In genomic region chr22:23847991-23848864, GRCh38 we compare ENCODE assay signal across 18 cellular contexts. TPM values are rescaled to one million over a fixed set of nuclear protein-coding genes. Genes with fewer than 3 reads are reported as not detected.
DNase-seq lines count a peak whose midpoint lies in the region; ATAC-seq and TF ChIP-seq lines count a peak whose summit lies in the region.
"Had no signal": no experiment of that assay in that cellular context is flagged by ENCODE, and none has a peak within 500 bp of the region (broad histone marks: within the 10 kb centered on the region; RNA-seq: fewer than 3 reads in every experiment).

No MANE protein-coding gene starts in this region.

- 81 to 82% methylated on average over 24 of the region's 24 CpGs for WGBS in heart right ventricle, 2 donors

- H3K9me3 Mint-ChIP-seq in stimulated activated memory B cell treated with anti-CD40 and anti-IgM and Interleukin-4, amounts not matched to agents 10 μg/mL and 1 μg/mL and 100 μg/mL, for 72 hours: no peaks in the 10 kb centered on the region
- H3K9me3 Mint-ChIP-seq: activated naive CD8-positive, alpha-beta T cell treated with anti-CD3 and anti-CD28 coated beads, Interleukin-2, amount 10 ng/mL, durations not matched to agents 7 days and 5 days; dendritic cell treated with granulocyte-macrophage colony-stimulating factor and Interleukin-4, amounts not matched to agents 40 ng/mL and 50 ng/mL, for 4 days; immature natural killer cell; stimulated activated effector memory CD8-positive, alpha-beta T cell treated with anti-CD3 and anti-CD28 coated beads, Interleukin-12 subunit alpha, Interleukin-12 subunit beta, amount 100 ng/mL, for 72 hours had no signal

- no peak overlapping the region for H2AFZ ChIP-seq in OCI-LY7 (ENCODE audit: low read length)

- H3K4me3 ChIP-seq in heart right ventricle (no peak overlapping the region), OCI-LY7 (ENCODE audit: low read depth, low read length, poor library complexity, severe bottlenecking) (peak overlapping the region; percentile 48)
- H3K4me3 ChIP-seq: thyroid gland had no signal

- H3K27me3 ChIP-seq in heart right ventricle: peaks cover 0 to 9% (median 0%) of the 10 kb centered on the region in 7 donors
- H3K27me3 ChIP-seq: breast epithelium, thyroid gland had no signal

- CTCF ChIA-PET in OCI-LY7 (lab: Charles Lee; ENCODE audit: unreplicated experiment): interaction anchor here (0.6 to 2.1 kb wide), 2 partner anchors 79 to 318 kb away, joined by 4 to 7 read pairs; no protein-coding TSS in a partner anchor

- intact Hi-C loops in Right ventricle myocardium superior (cut with DNase I): loop anchor here (5.0 kb wide), 2 partner anchors 81 to 306 kb away; partner anchors contain the start of gene CHCHD10
- intact Hi-C loops in heart right ventricle (cut with DNase I): loop anchor here (2.0 to 10.0 kb wide), 7 partner anchors 76 to 311 kb away; partner anchors contain the start of genes CHCHD10 (in 7 of the 10), DRICH1 (in 1 of the 10) and MMP11 (in 1 of the 10)
- intact Hi-C loops in OCI-LY7 (cut with micrococcal nuclease; ENCODE audit: unreplicated experiment): loop anchor here (1.0 to 5.0 kb wide), 5 partner anchors 47 to 307 kb away; partner anchors contain the start of genes VPREB3 and ZNF70

- H3K27ac Mint-ChIP-seq in stimulated activated memory B cell treated with anti-CD40 and anti-IgM and Interleukin-4, amounts not matched to agents 10 μg/mL and 1 μg/mL and 100 μg/mL, for 72 hours: peak overlapping the region; percentile 76
- H3K27ac Mint-ChIP-seq: activated naive CD8-positive, alpha-beta T cell treated with anti-CD3 and anti-CD28 coated beads, Interleukin-2, amount 10 ng/mL, durations not matched to agents 7 days and 5 days; dendritic cell treated with granulocyte-macrophage colony-stimulating factor and Interleukin-4, amounts not matched to agents 40 ng/mL and 50 ng/mL, for 4 days; immature natural killer cell; stimulated activated effector memory CD8-positive, alpha-beta T cell treated with anti-CD3 and anti-CD28 coated beads, Interleukin-12 subunit alpha, Interleukin-12 subunit beta, amount 100 ng/mL, for 72 hours had no signal

- peak overlapping the region; percentile 18 for H3K4me3 Mint-ChIP-seq in stimulated activated memory B cell treated with anti-CD40 and anti-IgM and Interleukin-4, amounts not matched to agents 10 μg/mL and 1 μg/mL and 100 μg/mL, for 72 hours
- H3K4me3 Mint-ChIP-seq: activated naive CD8-positive, alpha-beta T cell treated with anti-CD3 and anti-CD28 coated beads, Interleukin-2, amount 10 ng/mL, durations not matched to agents 7 days and 5 days; dendritic cell treated with granulocyte-macrophage colony-stimulating factor and Interleukin-4, amounts not matched to agents 40 ng/mL and 50 ng/mL, for 4 days; immature natural killer cell had no signal

- H4K20me1 ChIP-seq in OCI-LY7 (ENCODE audit: insufficient read depth, low read length): no peaks in the 10 kb centered on the region

- H3K36me3 ChIP-seq in heart right ventricle: no peaks in the 10 kb centered on the region
- H3K36me3 ChIP-seq in OCI-LY7 (ENCODE audit: insufficient read depth, low read length): no peaks in the 10 kb centered on the region
- H3K36me3 ChIP-seq: breast epithelium, thyroid gland had no signal

- DNase-seq in Right ventricle myocardium superior (peak; percentile 37), heart right ventricle (no peak), OCI-LY7 (ENCODE audit: low spot score) (peak; percentile 83), iPS-NIHi11 (ENCODE audit: low spot score) (peak; percentile 45), GM03348 (ENCODE audit: low spot score) (no peak), SHP77 (lab: John Stamatoyannopoulos, UW) (no peak), T-helper 2 cell (no peak)
- DNase-seq: 8988T; activated naive CD8-positive, alpha-beta T cell treated with anti-CD3 and anti-CD28 coated beads, Interleukin-2, amount 10 ng/mL, durations not matched to agents 7 days and 5 days; GF-D8; immature natural killer cell; NCI-H187 treated with DMSO at 0.1 percent for 48 hours; thyroid gland had no signal

- peaks cover 21 to 61% (median 43%) of the 10 kb centered on the region in 9 donors for H3K4me1 ChIP-seq in heart right ventricle
- H3K4me1 ChIP-seq in OCI-LY7 (ENCODE audit: insufficient read depth, low read length, poor library complexity, severe bottlenecking): peaks cover 85% of the 10 kb centered on the region

- POLR2A ChIA-PET in OCI-LY7 (lab: Charles Lee): interaction anchor here (0.5 to 1.1 kb wide), 4 partner anchors 64 to 271 kb away, joined by 3 to 4 read pairs (median 4); no protein-coding TSS in a partner anchor

- H3K4me2 ChIP-seq in OCI-LY7 (ENCODE audit: low read length): peak overlapping the region; percentile 76

- ATAC-seq in Right ventricle myocardium superior (ENCODE audit: poor library complexity) (no peak), heart right ventricle (no peak)
- no peak for ATAC-seq in stimulated activated memory B cell treated with anti-CD40 and anti-IgM and Interleukin-4, amounts not matched to agents 10 μg/mL and 1 μg/mL and 100 μg/mL, for 72 hours
- ATAC-seq: Right ventricle myocardium inferior had no signal

- no peaks in the 10 kb centered on the region for H3K36me3 Mint-ChIP-seq in stimulated activated memory B cell treated with anti-CD40 and anti-IgM and Interleukin-4, amounts not matched to agents 10 μg/mL and 1 μg/mL and 100 μg/mL, for 72 hours
- H3K36me3 Mint-ChIP-seq: activated naive CD8-positive, alpha-beta T cell treated with anti-CD3 and anti-CD28 coated beads, Interleukin-2, amount 10 ng/mL, durations not matched to agents 7 days and 5 days; immature natural killer cell; stimulated activated effector memory CD8-positive, alpha-beta T cell treated with anti-CD3 and anti-CD28 coated beads, Interleukin-12 subunit alpha, Interleukin-12 subunit beta, amount 100 ng/mL, for 72 hours had no signal

- H3K27me3 Mint-ChIP-seq in stimulated activated memory B cell treated with anti-CD40 and anti-IgM and Interleukin-4, amounts not matched to agents 10 μg/mL and 1 μg/mL and 100 μg/mL, for 72 hours: no peaks in the 10 kb centered on the region

- H3K27ac ChIP-seq in heart right ventricle (no peak overlapping the region), OCI-LY7 (ENCODE audit: low read depth, low read length, poor library complexity, severe bottlenecking) (peak overlapping the region; percentile 82)
- H3K27ac ChIP-seq: thyroid gland had no signal

- H3K9me3 ChIP-seq in heart right ventricle (no peaks in the 10 kb centered on the region), OCI-LY7 (ENCODE audit: low read length) (no peaks in the 10 kb centered on the region)
- H3K9me3 ChIP-seq: breast epithelium, thyroid gland had no signal

- no TSS peak for BruUV-seq in OCI-LY7 (replicated peaks; lab: Mats Ljungman, UMichigan)

- no peaks in the 10 kb centered on the region for H3K9me2 ChIP-seq in OCI-LY7 (ENCODE audit: insufficient read depth, low read length)

- H3K4me1 Mint-ChIP-seq in stimulated activated memory B cell treated with anti-CD40 and anti-IgM and Interleukin-4, amounts not matched to agents 10 μg/mL and 1 μg/mL and 100 μg/mL, for 72 hours: peaks cover 74% of the 10 kb centered on the region

- TF ChIP-seq CTCF in heart right ventricle (IDR thresholded peaks at IDR 0.05) (no peak), OCI-LY7 (conservative IDR thresholded peaks at IDR 0.05; ENCODE audit: low read length) (0 out of 2 replicates have a peak, but pooled peaks have one; percentile 16)

- H3K79me2 ChIP-seq in OCI-LY7 (ENCODE audit: insufficient read depth, low read depth, low read length): no peaks in the 10 kb centered on the region

RNA-seq across cellular contexts. Expression of gene DERL3, which starts 9.4 kb away (rescaled TPM):
- total RNA-seq in Right ventricle myocardium superior (2.8 TPM), heart right ventricle (1 to 10 TPM in 9 of 10 donors, under 1 TPM in 1; 0.91 to 5.1 (median 1.7) TPM), OCI-LY7 (2022) (52.1 and 64.1 TPM in 2 replicates)
- polyA plus RNA-seq in heart right ventricle: 10 to 100 TPM in 1 of 2 donors, 1 to 10 TPM in 1; 2.0 to 14.1 TPM
- 34.6 and 44.6 TPM in 2 replicates for total RNA-seq in OCI-LY7 (2014; rRNA removed; shearing (Covaris generic))

RNA-seq across cellular contexts. Expression of gene SLC2A11, which starts 9.4 kb away (rescaled TPM):
- total RNA-seq in Right ventricle myocardium superior: 19.8 TPM
- total RNA-seq in heart right ventricle: 10 to 100 TPM; 16.1 to 30.4 (median 21.2) TPM
- polyA plus RNA-seq in heart right ventricle: 10 to 100 TPM in 1 of 2 donors, 1 to 10 TPM in 1; 8.3 to 42.1 TPM
- total RNA-seq in OCI-LY7 (2014; rRNA removed; shearing (Covaris generic)): 16.0 and 16.4 TPM in 2 replicates
- total RNA-seq in OCI-LY7 (2022): 41.6 and 50.2 TPM in 2 replicates

RNA-seq across cellular contexts. Expression of gene MIF, which starts 46.0 kb away (rescaled TPM):
- total RNA-seq in Right ventricle myocardium superior (227 TPM), heart right ventricle (100 to 1,000 TPM; 135 to 457 (median 225) TPM), OCI-LY7 (2022) (1,078 and 1,202 TPM in 2 replicates)
- polyA plus RNA-seq in heart right ventricle: 100 to 1,000 TPM; 474 to 634 TPM
- total RNA-seq in OCI-LY7 (2014; rRNA removed; shearing (Covaris generic)): 861 and 1,440 TPM in 2 replicates

Comparison
In these comparisons a context has a peak if more than half of its experiments do, and no peak if none do; other contexts are left out.
1. DNase-seq: peak in Right ventricle myocardium superior (single experiment), OCI-LY7 (single experiment) and iPS-NIHi11 (single experiment); none in heart right ventricle (0 of 2), GM03348 (single experiment), SHP77 (0 of 2) and T-helper 2 cell (0 of 5).